Comparison of ENCODE assay signal across 8 cellular contexts in the genomic region with DNA sequence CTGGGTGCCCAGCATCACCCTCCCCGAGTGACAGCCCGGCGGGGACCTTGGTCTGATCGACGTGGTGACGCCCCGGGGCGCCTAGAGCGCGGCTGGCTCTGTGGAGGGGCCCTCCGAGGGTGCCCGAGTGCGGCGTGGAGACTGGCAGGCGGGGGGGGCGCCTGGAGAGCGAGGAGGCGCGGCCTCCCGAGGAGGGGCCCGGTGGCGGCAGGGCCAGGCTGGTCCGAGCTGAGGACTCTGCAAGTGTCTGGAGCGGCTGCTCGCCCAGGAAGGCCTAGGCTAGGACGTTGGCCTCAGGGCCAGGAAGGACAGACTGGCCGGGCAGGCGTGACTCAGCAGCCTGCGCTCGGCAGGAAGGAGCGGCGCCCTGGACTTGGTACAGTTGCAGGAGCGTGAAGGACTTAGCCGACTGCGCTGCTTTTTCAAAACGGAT. TPM values are rescaled to one million over a fixed set of nuclear protein-coding genes. Genes with fewer than 3 reads are reported as not detected.
DNase-seq lines count a peak whose midpoint lies in the region; ATAC-seq and TF ChIP-seq lines count a peak whose summit lies in the region.

No MANE protein-coding gene starts in this region.

- H3K9me3 ChIP-seq in iPS-18c (ENCODE audit: control insufficient read depth, insufficient read depth, low read length), result no peaks in the 10 kb centered on the region

- H3K27ac ChIP-seq in C4-2B, result peak overlapping the region; percentile 100
- no peak overlapping the region for H3K27ac ChIP-seq in HL-60 (replicated peaks)
- peak overlapping the region; percentile 82 for H3K27ac ChIP-seq in caudate nucleus (ENCODE audit: low read depth, low read length)

- peaks cover 48% of the 10 kb centered on the region for H3K27me3 ChIP-seq in HL-60 (ENCODE audit: insufficient read depth, poor library complexity, severe bottlenecking)

- DNase-seq in HL-60 (ENCODE audit: low read depth in 1 of 2, low spot score in 1 of 2), result peak in 1 of 2 experiments; percentile 41
- peak; percentile 69 for DNase-seq in UCSD-AML1 (lab: John Stamatoyannopoulos, UW; ENCODE audit: unreplicated experiment)
- peak in 49 of 61 donors; percentile 10 to 82 (median 49) for DNase-seq in caudate nucleus (lab: John Stamatoyannopoulos, UW)
- DNase-seq in renal cortical epithelial cell (ENCODE audit: low read depth), result peak; percentile 73
- no peak for DNase-seq in effector CD8-positive, alpha-beta T cell (lab: John Stamatoyannopoulos, UW)

- H3K4me3 ChIP-seq in HL-60 (replicated peaks; ENCODE audit: insufficient read depth, low read length), result peak overlapping the region; percentile 30
- H3K4me3 ChIP-seq in iPS-18c (ENCODE audit: insufficient read depth, low read depth, low read length), result peak overlapping the region; percentile 86

- TF ChIP-seq CTCF in C4-2B (conservative IDR thresholded peaks at IDR 0.05) (no peak), HL-60 (IDR thresholded peaks at IDR 0.05; ENCODE audit: insufficient read depth, low read length) (no peak)

- no peak for ATAC-seq in GM19328 (IDR thresholded peaks at IDR 0.05; ENCODE audit: unreplicated experiment)

RNA-seq across cellular contexts. Expression of gene GADD45G, which starts 1.3 kb away (rescaled TPM):
- 0.20 TPM in 1 of 2 replicates, not detected in the other for total RNA-seq in renal cortical epithelial cell
